Comparison of ENCODE assay signal across 1 cellular context in genomic region chr12:20050166-20050565, GRCh38.
TF ChIP-seq lines count a peak whose summit lies in the region.

No MANE protein-coding gene starts in this region.

TF ChIP-seq in GM12878, 131 proteins besides CTCF, POLR2A, EP300 and RAD21 (continued from another document):
- TF ChIP-seq, protein P1, sequence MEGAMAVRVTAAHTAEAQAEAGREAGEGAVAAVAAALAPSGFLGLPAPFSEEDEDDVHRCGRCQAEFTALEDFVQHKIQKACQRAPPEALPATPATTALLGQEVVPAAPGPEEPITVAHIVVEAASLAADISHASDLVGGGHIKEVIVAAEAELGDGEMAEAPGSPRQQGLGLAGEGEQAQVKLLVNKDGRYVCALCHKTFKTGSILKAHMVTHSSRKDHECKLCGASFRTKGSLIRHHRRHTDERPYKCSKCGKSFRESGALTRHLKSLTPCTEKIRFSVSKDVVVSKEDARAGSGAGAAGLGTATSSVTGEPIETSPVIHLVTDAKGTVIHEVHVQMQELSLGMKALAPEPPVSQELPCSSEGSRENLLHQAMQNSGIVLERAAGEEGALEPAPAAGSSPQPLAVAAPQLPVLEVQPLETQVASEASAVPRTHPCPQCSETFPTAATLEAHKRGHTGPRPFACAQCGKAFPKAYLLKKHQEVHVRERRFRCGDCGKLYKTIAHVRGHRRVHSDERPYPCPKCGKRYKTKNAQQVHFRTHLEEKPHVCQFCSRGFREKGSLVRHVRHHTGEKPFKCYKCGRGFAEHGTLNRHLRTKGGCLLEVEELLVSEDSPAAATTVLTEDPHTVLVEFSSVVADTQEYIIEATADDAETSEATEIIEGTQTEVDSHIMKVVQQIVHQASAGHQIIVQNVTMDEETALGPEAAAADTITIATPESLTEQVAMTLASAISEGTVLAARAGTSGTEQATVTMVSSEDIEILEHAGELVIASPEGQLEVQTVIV (IDR thresholded peaks at IDR 0.05; ENCODE audit: borderline replicate concordance, partially characterized antibody), result no peak
- TF ChIP-seq HCFC1 (IDR thresholded peaks at IDR 0.05; ENCODE audit: low read length) (no peak), NFXL1 (IDR thresholded peaks at IDR 0.05; ENCODE audit: borderline replicate concordance) (no peak)
